ENCODE assay signal across 20 cellular contexts in the genomic region with DNA sequence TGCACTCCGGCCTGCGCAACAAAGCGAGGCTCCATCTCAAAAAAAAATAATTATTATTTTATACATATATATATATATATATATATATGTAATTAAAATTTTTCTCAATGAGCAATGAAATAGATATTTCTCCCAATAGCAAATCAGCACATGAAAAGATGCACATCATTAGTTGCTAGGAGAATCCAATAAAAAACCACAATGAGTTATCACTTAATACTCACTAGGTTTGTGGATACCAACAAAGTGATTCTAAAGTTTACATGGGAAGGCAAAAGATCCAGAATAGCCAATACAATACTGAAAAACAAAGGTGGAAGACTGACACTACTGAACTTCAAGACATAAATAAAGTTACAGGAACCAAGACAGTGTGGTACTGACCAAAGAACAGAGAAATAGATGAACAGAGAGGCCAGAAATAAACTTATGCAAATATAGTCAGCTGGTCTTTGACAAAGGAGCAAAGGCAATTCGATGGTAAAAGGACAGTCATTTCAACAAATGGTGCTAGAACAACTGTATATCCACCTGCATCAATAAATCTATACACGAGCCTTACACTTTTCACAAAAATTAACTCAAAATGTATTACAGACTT. TPM values are rescaled to one million over a fixed set of nuclear protein-coding genes. Genes with fewer than 3 reads are reported as not detected.
A peak's percentile ranks its signal among the peaks of the same experiment; 100 is the strongest.
DNase-seq lines count a peak whose midpoint lies in the region; ATAC-seq and FAIRE-seq lines count a peak whose summit lies in the region.
"Had no signal": no experiment of that assay in that cellular context is flagged by ENCODE, and none has a peak within 500 bp of the region (broad histone marks: within the 10 kb centered on the region; RNA-seq: fewer than 3 reads in every experiment).

No MANE protein-coding gene starts in this region.

- no peaks in the 10 kb centered on the region for H3K27me3 ChIP-seq in small intestine (ENCODE audit: control insufficient read depth in 2 of 2, insufficient read depth in 2 of 2, low read length in 2 of 2)
- H3K27me3 ChIP-seq: MG63 had no signal

- H3K9me3 ChIP-seq in small intestine (ENCODE audit: control insufficient read depth, low read depth) = no peaks in the 10 kb centered on the region
- H3K9me3 ChIP-seq: MG63 had no signal

- no peak overlapping the region for H3K4me3 ChIP-seq in small intestine (ENCODE audit: low read depth in 1 of 2, low read length in 2 of 2)
- H3K4me3 ChIP-seq: MG63, PC-9, SK-N-MC, smooth muscle cell had no signal

- no peaks in the 10 kb centered on the region for H3K4me1 ChIP-seq in small intestine (ENCODE audit: control insufficient read depth in 2 of 2, insufficient read depth in 1 of 2, low read depth in 1 of 2, low read length in 1 of 2)

- ATAC-seq in HG03378 (IDR thresholded peaks at IDR 0.05; ENCODE audit: unreplicated experiment) = no peak

- 94 to 95% (median 95%) methylated on average over 5 of the region's 5 CpGs for whole genome bisulfite sequencing in small intestine, 3 donors

- peak; percentile 74 for FAIRE-seq in GM19239 (lab: Jason Lieb, UNC)
- FAIRE-seq in small intestine (lab: Jason Lieb, UNC) = no peak
- FAIRE-seq: bronchial epithelial cell, G401.6, TTC549 had no signal

- H3K27ac ChIP-seq in small intestine (ENCODE audit: low read depth in 1 of 2, low read length in 1 of 2) = no peak overlapping the region
- H3K27ac ChIP-seq: PC-9, SK-N-MC had no signal

- peak; percentile 34 for DNase-seq in EH (ENCODE audit: low read depth)
- DNase-seq in GM19239 (ENCODE audit: insufficient read length, low spot score) = no peak
- peak; percentile 52 for DNase-seq in amniotic epithelial cell (ENCODE audit: low read depth)
- no peak for DNase-seq in small intestine
- no peak for DNase-seq in activated CD4-positive, alpha-beta T cell treated with anti-CD3 and anti-CD28 coated beads for 4 hours
- DNase-seq: activated naive CD8-positive, alpha-beta T cell treated with anti-CD3 and anti-CD28 coated beads for 36 hours; activated T-cell treated with anti-CD3 and anti-CD28 coated beads, Interleukin-2, amount 50 U/mL, for 24 hours; H7; MG63; naive B cell; NCI-H1930; NCI-H524; PC-9; posterior cingulate gyrus had no signal

- peaks cover 7 to 19% of the 10 kb centered on the region in 2 donors for H3K36me3 ChIP-seq in small intestine (ENCODE audit: control insufficient read depth in 2 of 2, insufficient read depth in 2 of 2, low read length in 2 of 2)

RNA-seq across cellular contexts. Expression of gene SMG6, which starts 13.6 kb away (rescaled TPM):
- 10 to 100 TPM; 15.9 to 16.9 (median 15.9) TPM for polyA plus RNA-seq in small intestine

RNA-seq across cellular contexts. Expression of gene SRR, which starts 13.8 kb away (rescaled TPM):
- 1 to 10 TPM; 2.2 to 8.3 (median 2.2) TPM for polyA plus RNA-seq in small intestine

RNA-seq across cellular contexts. Expression of gene TSR1, which starts 46.3 kb away (rescaled TPM):
- 10 to 100 TPM in 1 of 3 donors, 1 to 10 TPM in 2; 4.5 to 15.2 (median 8.1) TPM for polyA plus RNA-seq in small intestine

RNA-seq across cellular contexts. Expression of gene SGSM2, which starts 47.3 kb away (rescaled TPM):
- 10 to 100 TPM; 32.2 to 55.9 (median 42.4) TPM for polyA plus RNA-seq in small intestine

Comparison
In these comparisons a context has a peak if more than half of its experiments do, and no peak if none do; other contexts are left out.
1. DNase-seq: peak in EH (single experiment) and amniotic epithelial cell (single experiment); none in GM19239 (single experiment), small intestine (single experiment) and activated CD4-positive, alpha-beta T cell treated with anti-CD3 and anti-CD28 coated beads for 4 hours (0 of 2).